ENCODE assay signal across 24 cellular contexts in genomic region chr21:19461481-19462205, GRCh38.
"Had no signal": no experiment of that assay in that cellular context is flagged by ENCODE, and none has a peak within 500 bp of the region (broad histone marks: within the 10 kb centered on the region; RNA-seq: fewer than 3 reads in every experiment).

No MANE protein-coding gene starts in this region.

- H3K4me1 ChIP-seq: ascending aorta, breast epithelium, gastroesophageal sphincter, sigmoid colon had no signal

- H3K36me3 Mint-ChIP-seq: type B pancreatic cell had no signal

- H3K36me3 ChIP-seq: ascending aorta, breast epithelium, gastroesophageal sphincter, sigmoid colon, thoracic aorta had no signal

- H3K4me3 ChIP-seq: ascending aorta, breast epithelium, gastroesophageal sphincter, sigmoid colon, thoracic aorta had no signal

- H3K4me3 Mint-ChIP-seq: endodermal cell; naive thymus-derived CD4-positive, alpha-beta T cell; neural crest cell; type B pancreatic cell had no signal

- H3K9me3 Mint-ChIP-seq: endodermal cell had no signal

- H3K27ac ChIP-seq: ascending aorta, breast epithelium, gastroesophageal sphincter, sigmoid colon, thoracic aorta had no signal

- ATAC-seq: activated naive CD4-positive, alpha-beta T cell treated with anti-CD3 and anti-CD28 coated beads, Interleukin-2, amount 50 U/mL, for 72 hours; gastroesophageal sphincter; left cardiac atrium; naive thymus-derived CD4-positive, alpha-beta T cell had no signal

- H3K27me3 Mint-ChIP-seq: naive thymus-derived CD4-positive, alpha-beta T cell; type B pancreatic cell had no signal

- H3K27ac Mint-ChIP-seq: activated naive CD4-positive, alpha-beta T cell treated with anti-CD3 and anti-CD28 coated beads, Interleukin-2, amount 50 U/mL, for 72 hours; endodermal cell; type B pancreatic cell had no signal

- DNase-seq: activated CD4-positive, alpha-beta T cell treated with anti-CD3 and anti-CD28 coated beads, Interleukin-2, amount 50 U/mL, for 1 hour; activated CD4-positive, CD25-positive, alpha-beta regulatory T cell treated with anti-CD3 and anti-CD28 coated beads, Interleukin-2, amount 50 U/mL, for 72 hours; activated gamma-delta T cell treated with Interleukin-2 at 50 U/mL for 16 hours; activated T-cell treated with anti-CD3 and anti-CD28 coated beads, Interleukin-2, amount 50 U/mL, for 1 hour; cortex of kidney; endodermal cell; head of caudate nucleus; hypothalamus; left cardiac atrium; naive thymus-derived CD4-positive, alpha-beta T cell; occipital lobe; posterior cingulate gyrus; retina; sigmoid colon; stimulated activated CD4-positive, alpha-beta T cell treated with anti-CD3 and anti-CD28 coated beads, Interleukin-2, amount 100 ng/mL, for 48 hours; stimulated activated CD8-positive, alpha-beta memory T cell treated with anti-CD3 and anti-CD28 coated beads, Interleukin-4, amount 100 ng/mL, for 48 hours; stimulated activated naive CD4-positive, alpha-beta T cell had no signal

- H3K4me1 Mint-ChIP-seq: neural crest cell had no signal

- H3K9me3 ChIP-seq: ascending aorta, breast epithelium, gastroesophageal sphincter, sigmoid colon, thoracic aorta had no signal

- H3K27me3 ChIP-seq: ascending aorta, breast epithelium, gastroesophageal sphincter, sigmoid colon had no signal
